ENCODE assay signal across 1 cellular context in the genomic region with DNA sequence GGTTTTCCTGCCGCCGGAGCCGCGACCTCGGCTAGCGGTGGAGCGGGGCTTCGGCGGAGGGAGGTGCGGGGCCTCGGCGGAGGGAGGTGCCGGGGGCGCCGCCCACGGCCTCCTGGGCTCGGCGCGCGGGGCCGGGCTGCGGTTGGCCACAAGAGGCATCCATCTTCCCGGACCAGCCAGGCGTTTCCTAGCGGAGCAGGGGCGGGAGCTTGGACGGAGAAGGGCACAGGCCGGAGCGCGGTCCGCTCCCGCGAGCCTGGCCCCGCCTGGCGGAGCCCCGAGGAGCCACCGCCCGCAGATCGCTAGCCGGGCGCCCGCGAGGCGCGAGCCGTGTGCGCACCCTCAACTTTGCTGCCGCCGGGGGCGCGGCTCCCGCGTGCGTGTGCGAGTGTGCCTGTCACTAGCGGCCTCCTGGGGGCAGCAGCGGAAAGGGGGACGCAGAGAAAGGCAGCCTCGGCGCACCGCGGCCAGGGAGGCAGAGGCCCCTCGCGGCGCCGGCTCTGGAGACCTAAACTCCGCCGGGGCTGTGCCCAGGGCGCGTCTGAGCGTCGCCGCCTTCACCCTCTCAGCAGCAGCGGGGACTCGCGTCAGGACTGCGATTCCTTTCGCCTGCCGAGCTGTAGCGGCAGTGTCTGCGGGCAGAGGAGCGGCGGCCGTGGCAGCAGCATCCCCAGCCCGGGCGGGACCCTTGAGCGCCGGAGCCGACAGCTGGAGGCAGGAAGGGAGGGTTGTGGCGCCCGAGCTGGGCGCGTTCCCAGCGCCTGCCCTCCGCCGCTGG.
TF ChIP-seq lines count a peak whose summit lies in the region.

No MANE protein-coding gene starts in this region.

TF ChIP-seq in H1, 55 proteins besides CTCF, POLR2A, EP300 and RAD21:
- TF ChIP-seq CREB1 (IDR thresholded peaks at IDR 0.05) (peak; percentile 68), KDM4A (IDR thresholded peaks at IDR 0.05; ENCODE audit: low read depth, low read length, severe bottlenecking) (peak; percentile 97), CEBPB (IDR thresholded peaks at IDR 0.05; ENCODE audit: low read depth, low read length) (no peak), SIX5 (IDR thresholded peaks at IDR 0.05; ENCODE audit: low read depth, low read length) (no peak), RNF2 (IDR thresholded peaks at IDR 0.05; ENCODE audit: borderline replicate concordance, low read depth, low read length, missing control alignments, poor library complexity, severe bottlenecking) (no peak), ASH2L (IDR thresholded peaks at IDR 0.05; ENCODE audit: low read length) (peak; percentile 81), TAF1 (IDR thresholded peaks at IDR 0.05; ENCODE audit: low read depth, low read length) (peak; percentile 61), RXRA (IDR thresholded peaks at IDR 0.05; ENCODE audit: insufficient read depth, low read depth, low read length) (no peak), HDAC2 (IDR thresholded peaks at IDR 0.05; ENCODE audit: borderline replicate concordance in 1 of 2, low read depth in 2 of 2, low read length in 2 of 2) (0 out of 4 replicates have a peak, but pooled peaks of 1 of the 2 experiments have one; percentile 30), SP1 (IDR thresholded peaks at IDR 0.05; ENCODE audit: low read depth, low read length) (no peak), KDM5A (IDR thresholded peaks at IDR 0.05; ENCODE audit: low read length) (0 out of 2 replicates have a peak, but pooled peaks have one; percentile 31), BCL11A (IDR thresholded peaks at IDR 0.05; ENCODE audit: low read depth in 2 of 2, low read length in 2 of 2) (no peak), TBP (IDR thresholded peaks at IDR 0.05; ENCODE audit: low read depth, low read length) (0 out of 2 replicates have a peak, but pooled peaks have one; percentile 64), SIN3A (conservative IDR thresholded peaks at IDR 0.05 in 1 of 2, IDR thresholded peaks at IDR 0.05 in 1 of 2; ENCODE audit: low read depth in 1 of 2, low read length in 2 of 2) (peak in 1 of 2 experiments; percentile 71; a peak in 2 of 4 replicates), YY1 (IDR thresholded peaks at IDR 0.05; ENCODE audit: low read depth, low read length) (peak; percentile 71), KDM1A (IDR thresholded peaks at IDR 0.05; ENCODE audit: borderline replicate concordance, low read length) (no peak), PHF8 (conservative IDR thresholded peaks at IDR 0.05; ENCODE audit: low read depth, low read length) (peak; percentile 27; the same call in 1 of the 2 replicates), TEAD4 (IDR thresholded peaks at IDR 0.05; ENCODE audit: low read depth, low read length) (peak; percentile 4; the same call in 1 of the 2 replicates), FOSL1 (IDR thresholded peaks at IDR 0.05; ENCODE audit: insufficient read depth, low read depth, low read length) (no peak), POLR2AphosphoS5 (IDR thresholded peaks at IDR 0.05; ENCODE audit: low read depth, low read length) (peak; percentile 32; the same call in 1 of the 2 replicates), BACH1 (IDR thresholded peaks at IDR 0.05; ENCODE audit: low read length) (0 out of 2 replicates have a peak, but pooled peaks have one; percentile 25), CHD2 (IDR thresholded peaks at IDR 0.05; ENCODE audit: low read length) (0 out of 2 replicates have a peak, but pooled peaks have one; percentile 57), TAF7 (optimal IDR thresholded peaks at IDR 0.05; ENCODE audit: borderline replicate concordance, low read depth, low read length) (peak; percentile 78), GABPA (IDR thresholded peaks at IDR 0.05; ENCODE audit: borderline replicate concordance, insufficient read depth, low read length) (0 out of 2 replicates have a peak, but pooled peaks have one; percentile 10), SAP30 (IDR thresholded peaks at IDR 0.05; ENCODE audit: insufficient read depth, insufficient replicate concordance, low read length) (no peak)
- TF ChIP-seq, protein P1, sequence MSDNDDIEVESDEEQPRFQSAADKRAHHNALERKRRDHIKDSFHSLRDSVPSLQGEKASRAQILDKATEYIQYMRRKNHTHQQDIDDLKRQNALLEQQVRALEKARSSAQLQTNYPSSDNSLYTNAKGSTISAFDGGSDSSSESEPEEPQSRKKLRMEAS (IDR thresholded peaks at IDR 0.05), result peak; percentile 75
